ENCODE assay signal across 30 cellular contexts in genomic region chr6:134729590-134729989, GRCh38.
A peak's percentile ranks its signal among the peaks of the same experiment; 100 is the strongest.
DNase-seq lines count a peak whose midpoint lies in the region; ATAC-seq, FAIRE-seq and TF ChIP-seq lines count a peak whose summit lies in the region.
"Had no signal": no experiment of that assay in that cellular context is flagged by ENCODE, and none has a peak within 500 bp of the region (broad histone marks: within the 10 kb centered on the region; RNA-seq: fewer than 3 reads in every experiment).

No MANE protein-coding gene starts in this region.

- H3K9ac ChIP-seq in mammary epithelial cell (ENCODE audit: insufficient read depth, low read length) (no peak overlapping the region), H1 (replicated peaks in 1 of 4; ENCODE audit: extremely low read depth in 1 of 4, low read depth in 3 of 4, low read length in 3 of 4) (no peak overlapping the region)
- H3K9ac ChIP-seq: BLaER1 had no signal

- TF ChIP-seq POLR2A in breast epithelium (IDR thresholded peaks at IDR 0.05) = no peak
- TF ChIP-seq POLR2A in H1 (IDR thresholded peaks at IDR 0.05; ENCODE audit: control extremely low read depth in 1 of 2, low read depth in 2 of 2, low read length in 2 of 2) = no peak

- POLR2A ChIA-PET in H1 (lab: Charles Lee; ENCODE audit: partially characterized antibody) = interaction anchor here (0.7 to 1.9 kb wide), 2 partner anchors 10 to 17 kb away, joined by 4 to 5 read pairs; no protein-coding TSS in a partner anchor

- BruUV-seq in mammary epithelial cell (replicated peaks; lab: Mats Ljungman, UMichigan) = no TSS peak

- H3K4ac ChIP-seq in H1 (replicated peaks; ENCODE audit: insufficient read length, low read depth, low read length) = no peak overlapping the region

- H2BK5ac ChIP-seq in H1 (ENCODE audit: low read depth, low read length) = no peak overlapping the region

- TF ChIP-seq EP300 in H1 (IDR thresholded peaks at IDR 0.05; ENCODE audit: borderline replicate concordance in 1 of 2, low read depth in 2 of 2, low read length in 2 of 2) = no peak

- H3K4me1 ChIP-seq in mammary epithelial cell (ENCODE audit: insufficient read depth, low read length) = no peaks in the 10 kb centered on the region
- no peaks in the 10 kb centered on the region for H3K4me1 ChIP-seq in breast epithelium
- H3K4me1 ChIP-seq in H1 (replicated peaks in 1 of 4; ENCODE audit: control insufficient read depth in 3 of 4, insufficient read depth in 4 of 4, low read length in 3 of 4) = peaks cover 0 to 6% (median 3%) of the 10 kb centered on the region in 4 experiments; a peak in 3 of 7 replicates
- peaks cover 3% of the 10 kb centered on the region for H3K4me1 ChIP-seq in upper lobe of right lung
- H3K4me1 ChIP-seq: colonic mucosa, Peyer's patch, SJCRH30, uterus had no signal

- no peak overlapping the region for H4K5ac ChIP-seq in H1 (ENCODE audit: insufficient read length, low read depth, low read length)

- WGBS in mammary epithelial cell (ENCODE audit: low coverage, missing lambda C conversion rate) = 68% methylated on average over 4 of the region's 4 CpGs
- 81% methylated on average over 4 of the region's 4 CpGs; no CpG with 5 or more reads in 1 of the 2 experiments for WGBS in H1 (ENCODE audit: extremely low coverage in 1 of 2, insufficient coverage in 1 of 2, insufficient read length in 1 of 2, insufficient replicate concordance in 2 of 2, low coverage in 1 of 2, low lambda C conversion rate in 2 of 2, missing lambda C conversion rate in 1 of 2), 2 experiments

- H3K4me2 ChIP-seq in mammary epithelial cell (ENCODE audit: insufficient read depth, low read depth, low read length) = no peak overlapping the region
- H3K4me2 ChIP-seq in H1 (ENCODE audit: insufficient read depth in 1 of 2, low read depth in 2 of 2, low read length in 2 of 2) = no peak overlapping the region
- H3K4me2 ChIP-seq: BLaER1 had no signal

- H3K23ac ChIP-seq in H1 (ENCODE audit: insufficient read length) = no peak overlapping the region

- no peak for DNase-seq in mammary epithelial cell
- no peak for DNase-seq in breast epithelium (ENCODE audit: low spot score in 2 of 2)
- peak; percentile 47 for DNase-seq in NCI-H2081 treated with DMSO at 0.1 percent for 48 hours (lab: John Stamatoyannopoulos, UW)
- no peak for DNase-seq in H1 (ENCODE audit: low read depth in 1 of 2, low spot score in 2 of 2)
- DNase-seq in upper lobe of right lung = no peak
- no peak for DNase-seq in NCI-H82 treated with DMSO at 0.1 percent for 48 hours (lab: John Stamatoyannopoulos, UW; ENCODE audit: unreplicated experiment)
- DNase-seq: ACHN; activated CD4-positive, alpha-beta T cell treated with anti-CD3 and anti-CD28 coated beads for 4 hours; activated T-cell treated with anti-CD3 and anti-CD28 coated beads for 4 hours; amniotic stem cell; colonic mucosa; DMS 273 treated with DMSO at 0.1 percent for 48 hours; effector CD8-positive, alpha-beta T cell; immature natural killer cell; Kasumi-1; left cardiac atrium; NCI-H526 treated with DMSO at 0.1 percent for 48 hours; Peyer's patch; retina; small intestine; stimulated activated naive CD4-positive, alpha-beta T cell; T1000; testis; uterus; WERI-Rb-1 had no signal

- H3K27ac ChIP-seq in mammary epithelial cell (ENCODE audit: insufficient read depth, low read depth, low read length) (no peak overlapping the region), breast epithelium (no peak overlapping the region), H1 (ENCODE audit: low read depth, low read length) (no peak overlapping the region), upper lobe of right lung (no peak overlapping the region)
- H3K27ac ChIP-seq: BLaER1, colonic mucosa, pancreas, Peyer's patch, SJCRH30, testis, uterus, WERI-Rb-1 had no signal

- H3K14ac ChIP-seq in H1 (ENCODE audit: insufficient read length) = no peak overlapping the region

- no peaks in the 10 kb centered on the region for H4K20me1 ChIP-seq in mammary epithelial cell (ENCODE audit: insufficient read depth, low read length)
- H4K20me1 ChIP-seq in H1 (replicated peaks in 1 of 2; ENCODE audit: control insufficient read depth in 1 of 2, insufficient read depth in 2 of 2, low read length in 2 of 2) = no peaks in the 10 kb centered on the region
- H4K20me1 ChIP-seq: BLaER1 had no signal

- CTCF ChIA-PET in mammary epithelial cell (lab: Charles Lee; ENCODE audit: low non-redundant PET) = no interaction called here
- CTCF ChIA-PET in H1 (lab: Charles Lee; ENCODE audit: partially characterized antibody) = interaction anchor here (0.8 to 1.2 kb wide), 3 partner anchors 12 to 23 kb away, joined by 3 read pairs; no protein-coding TSS in a partner anchor

- dilution Hi-C loops in mammary epithelial cell (cut with HindIII; ENCODE audit: low sequenced_read_pairs) = no loop called here

- H2BK20ac ChIP-seq in H1 (ENCODE audit: low read length) = no peak overlapping the region

- in situ Hi-C loops in mammary epithelial cell (cut with MboI; ENCODE audit: low sequenced_read_pairs in 2 of 2) = no loop called here

- H4K8ac ChIP-seq in H1 (ENCODE audit: extremely low read depth, insufficient read depth, low read length) = no peak overlapping the region

- ATAC-seq in upper lobe of right lung (no peak), HG02884 (IDR thresholded peaks at IDR 0.05; ENCODE audit: unreplicated experiment) (no peak)
- ATAC-seq: HCT116, left cardiac atrium, pancreas had no signal

- no peaks in the 10 kb centered on the region for H3K79me2 ChIP-seq in mammary epithelial cell (ENCODE audit: insufficient read depth, low read length)
- no peaks in the 10 kb centered on the region for H3K79me2 ChIP-seq in H1 (ENCODE audit: control insufficient read depth in 1 of 2, insufficient read depth in 2 of 2, low read length in 2 of 2)

- H2BK15ac ChIP-seq in H1 (ENCODE audit: low read length) = no peak overlapping the region

- no peaks in the 10 kb centered on the region for H3K23me2 ChIP-seq in H1 (ENCODE audit: low read depth, low read length)

- H3K79me1 ChIP-seq in H1 (ENCODE audit: low read depth, low read length) = no peaks in the 10 kb centered on the region

- H3K4me3 ChIP-seq in mammary epithelial cell (replicated peaks in 1 of 3; ENCODE audit: insufficient read depth in 1 of 3, low read depth in 2 of 3, low read length in 3 of 3) (no peak overlapping the region), breast epithelium (no peak overlapping the region), H1 (ENCODE audit: extremely low read depth in 1 of 4, insufficient read depth in 2 of 4, low read depth in 3 of 4, low read length in 4 of 4) (no peak overlapping the region), upper lobe of right lung (no peak overlapping the region)
- H3K4me3 ChIP-seq: BLaER1, colonic mucosa, pancreas, Peyer's patch, SJCRH30, testis, uterus had no signal

- H2BK120ac ChIP-seq in H1 (replicated peaks; ENCODE audit: low read depth, low read length) = no peak overlapping the region

- no peak for FAIRE-seq in H1 (lab: Jason Lieb, UNC)
- FAIRE-seq: pancreas, small intestine had no signal

- no peak overlapping the region for H2BK12ac ChIP-seq in H1 (ENCODE audit: low read depth, low read length)

- intact Hi-C loops in mammary epithelial cell (cut with micrococcal nuclease) (no loop called here), breast epithelium (cut with DNase I; ENCODE audit: low total_unique reads) (no loop called here), upper lobe of right lung (cut with DNase I) (no loop called here)

- H3K56ac ChIP-seq in H1 (replicated peaks; ENCODE audit: insufficient read length, low read depth, low read length) = no peak overlapping the region

- no peak overlapping the region for H2AK5ac ChIP-seq in H1 (ENCODE audit: low read depth, low read length)

- TF ChIP-seq CTCF in mammary epithelial cell (conservative IDR thresholded peaks at IDR 0.05 in 1 of 2, IDR thresholded peaks at IDR 0.05 in 1 of 2; ENCODE audit: extremely low read depth in 1 of 2, insufficient read depth in 1 of 2, low read depth in 1 of 2, low read length in 2 of 2) (no peak), breast epithelium (IDR thresholded peaks at IDR 0.05) (no peak), H1 (IDR thresholded peaks at IDR 0.05; ENCODE audit: control extremely low read depth in 1 of 3, insufficient read depth in 1 of 3, low read depth in 1 of 3, low read length in 3 of 3) (no peak), upper lobe of right lung (IDR thresholded peaks at IDR 0.05) (no peak)

- H3K36me3 ChIP-seq in mammary epithelial cell (ENCODE audit: insufficient read depth, low read length) = no peaks in the 10 kb centered on the region
- H3K36me3 ChIP-seq in breast epithelium = no peaks in the 10 kb centered on the region
- no peaks in the 10 kb centered on the region for H3K36me3 ChIP-seq in H1 (ENCODE audit: control insufficient read depth in 2 of 4, insufficient read depth in 4 of 4, low read length in 3 of 4)
- no peaks in the 10 kb centered on the region for H3K36me3 ChIP-seq in upper lobe of right lung
- H3K36me3 ChIP-seq: BLaER1, colonic mucosa, pancreas, Peyer's patch, SJCRH30, uterus, WERI-Rb-1 had no signal

- H3K9me3 ChIP-seq in mammary epithelial cell (replicated peaks; ENCODE audit: insufficient read depth, low read length) = no peaks in the 10 kb centered on the region
- no peaks in the 10 kb centered on the region for H3K9me3 ChIP-seq in breast epithelium
- no peaks in the 10 kb centered on the region for H3K9me3 ChIP-seq in H1 (ENCODE audit: insufficient read depth in 2 of 2, low read depth in 1 of 2, low read length in 1 of 2)
- no peaks in the 10 kb centered on the region for H3K9me3 ChIP-seq in upper lobe of right lung
- H3K9me3 ChIP-seq: BLaER1, colonic mucosa, pancreas, Peyer's patch, SJCRH30, testis, uterus had no signal

- TF ChIP-seq RAD21 in H1 (IDR thresholded peaks at IDR 0.05 in 1 of 2, conservative IDR thresholded peaks at IDR 0.05 in 1 of 2; ENCODE audit: low read depth in 2 of 2, low read length in 2 of 2) = no peak

- H2AFZ ChIP-seq in mammary epithelial cell (ENCODE audit: low read depth, low read length) (peak overlapping the region; percentile 49), H1 (ENCODE audit: low read length) (0 out of 2 replicates have a peak overlapping the region, but pooled peaks have one; percentile 24)

- H4K91ac ChIP-seq in H1 (replicated peaks; ENCODE audit: insufficient read length, low read length) = no peak overlapping the region

- no peak overlapping the region for H3K18ac ChIP-seq in H1 (ENCODE audit: extremely low read depth, low read length)

- H3K27me3 ChIP-seq in mammary epithelial cell (ENCODE audit: insufficient read depth, low read length) (no peaks in the 10 kb centered on the region), breast epithelium (no peaks in the 10 kb centered on the region), H1 (replicated peaks in 1 of 4; ENCODE audit: control insufficient read depth in 3 of 4, extremely low read depth in 1 of 4, insufficient read depth in 3 of 4, low read length in 3 of 4) (no peaks in the 10 kb centered on the region), upper lobe of right lung (no peaks in the 10 kb centered on the region)
- H3K27me3 ChIP-seq: BLaER1, colonic mucosa, pancreas, Peyer's patch, SJCRH30, testis, uterus had no signal

TF ChIP-seq in H1, 55 proteins besides CTCF, POLR2A, EP300 and RAD21 (continues in another document):
- TF ChIP-seq BRCA1 (IDR thresholded peaks at IDR 0.05; ENCODE audit: low read depth, low read length) (no peak), SP2 (IDR thresholded peaks at IDR 0.05; ENCODE audit: low read length) (no peak), MAX (IDR thresholded peaks at IDR 0.05) (no peak)
